8 cellular contexts compared by ENCODE assay signal in genomic region chr3:136070953-136071949, GRCh38.
A peak's percentile ranks its signal among the peaks of the same experiment; 100 is the strongest.
DNase-seq lines count a peak whose midpoint lies in the region; ATAC-seq and TF ChIP-seq lines count a peak whose summit lies in the region.

No MANE protein-coding gene starts in this region.

- peaks cover 16% of the 10 kb centered on the region for H3K4me1 Mint-ChIP-seq in nephron progenitor cell
- peaks cover 5% of the 10 kb centered on the region for H3K4me1 Mint-ChIP-seq in activated T-helper 2 cell treated with anti-CD3 and anti-CD28 coated beads, Interferon-gamma antibody, Interleukin-2, Interleukin-4, amounts not matched to agents 10 μg/mL and 5 μg/mL and 100 μg/mL, durations not matched to agents 14 hours and 24 hours and 36 hours (ENCODE audit: low read depth)

- peak; percentile 84 for DNase-seq in DMS114 treated with DMSO at 0.1 percent for 48 hours (lab: John Stamatoyannopoulos, UW; ENCODE audit: unreplicated experiment)
- DNase-seq in NAMALWA (ENCODE audit: low spot score): peak; percentile 62
- DNase-seq in dedifferentiated amniotic fluid mesenchymal stem cell (ENCODE audit: extremely low spot score): peak; percentile 58
- DNase-seq in nephron progenitor cell: no peak
- no peak for DNase-seq in NCI-H510A (lab: John Stamatoyannopoulos, UW)
- no peak for DNase-seq in activated T-helper 2 cell treated with anti-CD3 and anti-CD28 coated beads, Interferon-gamma antibody, Interleukin-2, Interleukin-4, amounts not matched to agents 10 μg/mL and 5 μg/mL and 100 μg/mL, durations not matched to agents 14 hours and 24 hours and 36 hours (ENCODE audit: low spot score)

- no peaks in the 10 kb centered on the region for H3K9me3 Mint-ChIP-seq in nephron progenitor cell
- no peaks in the 10 kb centered on the region for H3K9me3 Mint-ChIP-seq in activated T-helper 2 cell treated with anti-CD3 and anti-CD28 coated beads, Interferon-gamma antibody, Interleukin-2, Interleukin-4, amounts not matched to agents 10 μg/mL and 5 μg/mL and 100 μg/mL, durations not matched to agents 14 hours and 24 hours and 36 hours

- no peak for ATAC-seq in HG03196 (IDR thresholded peaks at IDR 0.05; ENCODE audit: unreplicated experiment)
- ATAC-seq in GM18870 (IDR thresholded peaks at IDR 0.05; ENCODE audit: unreplicated experiment): no peak

- no peak for TF ChIP-seq CTCF in nephron progenitor cell (IDR thresholded peaks at IDR 0.05)

- no peak overlapping the region for H3K4me3 Mint-ChIP-seq in nephron progenitor cell
- H3K4me3 Mint-ChIP-seq in activated T-helper 2 cell treated with anti-CD3 and anti-CD28 coated beads, Interferon-gamma antibody, Interleukin-2, Interleukin-4, amounts not matched to agents 10 μg/mL and 5 μg/mL and 100 μg/mL, durations not matched to agents 14 hours and 24 hours and 36 hours (ENCODE audit: low read depth): no peak overlapping the region

- peak overlapping the region; percentile 64 for H3K27ac Mint-ChIP-seq in nephron progenitor cell
- H3K27ac Mint-ChIP-seq in activated T-helper 2 cell treated with anti-CD3 and anti-CD28 coated beads, Interferon-gamma antibody, Interleukin-2, Interleukin-4, amounts not matched to agents 10 μg/mL and 5 μg/mL and 100 μg/mL, durations not matched to agents 14 hours and 24 hours and 36 hours: no peak overlapping the region

- H3K36me3 Mint-ChIP-seq in nephron progenitor cell (ENCODE audit: low read depth): peaks cover 22% of the 10 kb centered on the region
- H3K36me3 Mint-ChIP-seq in activated T-helper 2 cell treated with anti-CD3 and anti-CD28 coated beads, Interferon-gamma antibody, Interleukin-2, Interleukin-4, amounts not matched to agents 10 μg/mL and 5 μg/mL and 100 μg/mL, durations not matched to agents 14 hours and 24 hours and 36 hours (ENCODE audit: low read depth): no peaks in the 10 kb centered on the region

- peaks cover 4% of the 10 kb centered on the region for H3K27me3 Mint-ChIP-seq in nephron progenitor cell (ENCODE audit: low read depth, poor library complexity)
- peaks cover 23% of the 10 kb centered on the region for H3K27me3 Mint-ChIP-seq in activated T-helper 2 cell treated with anti-CD3 and anti-CD28 coated beads, Interferon-gamma antibody, Interleukin-2, Interleukin-4, amounts not matched to agents 10 μg/mL and 5 μg/mL and 100 μg/mL, durations not matched to agents 14 hours and 24 hours and 36 hours (ENCODE audit: low read depth)

- intact Hi-C loops in activated T-helper 2 cell treated with anti-CD3 and anti-CD28 coated beads, Interferon-gamma antibody, Interleukin-2, Interleukin-4, amounts not matched to agents 10 μg/mL and 5 μg/mL and 100 μg/mL, durations not matched to agents 14 hours and 24 hours and 36 hours (cut with micrococcal nuclease): loop anchor here (10.0 kb wide), 2 partner anchors 744 to 1904 kb away; partner anchors contain the start of gene SLC35G2

Comparison
In these comparisons a context has a peak if more than half of its experiments do, and no peak if none do; other contexts are left out.
1. DNase-seq: peak in DMS114 treated with DMSO at 0.1 percent for 48 hours (single experiment), NAMALWA (single experiment) and dedifferentiated amniotic fluid mesenchymal stem cell (single experiment); none in nephron progenitor cell (single experiment), NCI-H510A (single experiment) and activated T-helper 2 cell treated with anti-CD3 and anti-CD28 coated beads, Interferon-gamma antibody, Interleukin-2, Interleukin-4, amounts not matched to agents 10 μg/mL and 5 μg/mL and 100 μg/mL, durations not matched to agents 14 hours and 24 hours and 36 hours (single experiment).